9 cellular contexts compared by ENCODE assay signal in the genomic region with DNA sequence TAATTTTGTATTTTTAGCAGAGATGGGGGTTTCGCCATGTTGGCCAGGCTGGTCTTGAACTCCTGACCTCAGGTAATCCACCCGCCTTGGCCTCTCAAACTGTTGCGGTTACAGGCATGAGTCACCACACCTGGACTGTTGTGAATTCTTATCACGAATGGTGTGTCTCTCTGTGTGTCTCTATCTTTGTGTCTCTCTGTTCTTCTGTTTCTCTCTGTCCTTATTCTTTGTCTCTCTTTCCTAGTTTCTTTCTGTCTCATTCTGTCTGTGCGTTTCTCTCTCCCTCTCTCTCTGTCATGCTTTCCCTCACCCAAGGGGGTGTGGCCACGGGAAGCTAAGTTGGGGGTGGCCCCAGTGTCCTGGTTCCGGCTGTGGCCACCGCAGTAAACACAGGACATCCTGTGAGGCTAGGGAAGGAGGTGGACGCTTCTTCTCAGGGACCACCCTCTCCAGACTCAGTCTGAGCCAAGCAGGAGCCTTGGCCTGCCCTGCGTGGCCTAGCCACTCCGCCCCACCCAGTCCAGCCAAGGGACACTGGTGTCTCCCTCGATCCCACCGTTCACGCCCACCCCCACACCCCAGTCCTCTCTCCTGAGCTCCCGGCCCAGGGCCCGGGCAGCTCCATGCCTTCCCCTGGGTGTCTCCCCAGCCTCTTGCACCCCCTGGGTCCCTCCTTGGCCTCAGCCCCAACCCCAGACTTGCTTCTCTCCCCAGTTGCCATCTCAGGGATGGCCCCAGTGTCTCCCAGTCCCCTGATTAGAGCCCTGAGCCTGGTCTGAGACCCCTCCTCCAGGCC. TPM values are rescaled to one million over a fixed set of nuclear protein-coding genes. Genes with fewer than 3 reads are reported as not detected.
A peak's percentile ranks its signal among the peaks of the same experiment; 100 is the strongest.
DNase-seq lines count a peak whose midpoint lies in the region; ATAC-seq and TF ChIP-seq lines count a peak whose summit lies in the region.
"Had no signal": no experiment of that assay in that cellular context is flagged by ENCODE, and none has a peak within 500 bp of the region (broad histone marks: within the 10 kb centered on the region; RNA-seq: fewer than 3 reads in every experiment).

No MANE protein-coding gene starts in this region.

- no peaks in the 10 kb centered on the region for H3K36me3 Mint-ChIP-seq in nephron progenitor cell (ENCODE audit: low read depth)

- H3K27me3 Mint-ChIP-seq in nephron progenitor cell (ENCODE audit: low read depth, poor library complexity), result peaks cover 3% of the 10 kb centered on the region

- no peak for TF ChIP-seq CTCF in nephron progenitor cell (IDR thresholded peaks at IDR 0.05)

- no peak overlapping the region for H3K4me3 Mint-ChIP-seq in nephron progenitor cell

- peaks cover 56% of the 10 kb centered on the region for H3K4me1 Mint-ChIP-seq in nephron progenitor cell

- no peaks in the 10 kb centered on the region for H3K9me3 Mint-ChIP-seq in nephron progenitor cell

- peak overlapping the region; percentile 84 for H3K27ac Mint-ChIP-seq in nephron progenitor cell

- ATAC-seq in GM19035 (IDR thresholded peaks at IDR 0.05; ENCODE audit: unreplicated experiment), result no peak

- DNase-seq in EH (ENCODE audit: low read depth), result peak; percentile 63
- DNase-seq in OCI-M1 (lab: John Stamatoyannopoulos, UW), result peak; percentile 52
- DNase-seq in ecto neural progenitor cell (ENCODE audit: low spot score), result peak; percentile 51
- DNase-seq in nephron progenitor cell, result no peak
- DNase-seq in SK-N-DZ (ENCODE audit: low spot score), result no peak
- DNase-seq in HuH-7.5 (ENCODE audit: low spot score), result no peak
- no peak for DNase-seq in NCI-H1417 (lab: John Stamatoyannopoulos, UW)

RNA-seq across cellular contexts. Expression of a gene that starts 3.9 kb away (rescaled TPM):
- 0.74 and 1.4 TPM in 2 replicates for polyA plus RNA-seq in SK-N-DZ (2014; cell fraction: cytosol; rRNA removed)
- polyA plus RNA-seq in SK-N-DZ (2014; cell fraction: nucleus; rRNA removed), result 0.31 and 0.55 TPM in 2 replicates

RNA-seq across cellular contexts. Expression of a gene that starts 8.7 kb away (rescaled TPM):
- polyA plus RNA-seq in SK-N-DZ (2014; cell fraction: cytosol; rRNA removed), result 1.9 and 2.7 TPM in 2 replicates
- polyA plus RNA-seq in SK-N-DZ (2014; cell fraction: nucleus; rRNA removed), result 1.9 TPM in 2 replicates

RNA-seq across cellular contexts. Expression of a gene that starts 27.0 kb away (rescaled TPM):
- polyA plus RNA-seq in SK-N-DZ (2014; cell fraction: cytosol; rRNA removed), result 8.1 and 11.7 TPM in 2 replicates
- 6.2 and 7.0 TPM in 2 replicates for polyA plus RNA-seq in SK-N-DZ (2014; cell fraction: nucleus; rRNA removed)

RNA-seq across cellular contexts. Expression of a gene that starts 27.1 kb away (rescaled TPM):
- polyA plus RNA-seq in SK-N-DZ (2014; cell fraction: cytosol; rRNA removed), result not detected in 2 replicates
- not detected in 2 replicates for polyA plus RNA-seq in SK-N-DZ (2014; cell fraction: nucleus; rRNA removed)
- polyA plus RNA-seq: neural cell had no signal

RNA-seq across cellular contexts. Expression of a gene that starts 48.4 kb away (rescaled TPM):
- 3.9 and 5.3 TPM in 2 replicates for polyA plus RNA-seq in SK-N-DZ (2014; cell fraction: cytosol; rRNA removed)
- polyA plus RNA-seq in SK-N-DZ (2014; cell fraction: nucleus; rRNA removed), result 0.85 and 1.4 TPM in 2 replicates

Comparison
In these comparisons a context has a peak if more than half of its experiments do, and no peak if none do; other contexts are left out.
1. DNase-seq: peak in EH (single experiment), OCI-M1 (single experiment) and ecto neural progenitor cell (single experiment); none in nephron progenitor cell (single experiment), SK-N-DZ (single experiment), HuH-7.5 (single experiment) and NCI-H1417 (0 of 3).